26 cellular contexts compared by ENCODE assay signal in genomic region chr2:155958834-155959233, GRCh38.
A peak's percentile ranks its signal among the peaks of the same experiment; 100 is the strongest.
DNase-seq lines count a peak whose midpoint lies in the region; ATAC-seq, FAIRE-seq and TF ChIP-seq lines count a peak whose summit lies in the region.
"Had no signal": no experiment of that assay in that cellular context is flagged by ENCODE, and none has a peak within 500 bp of the region (broad histone marks: within the 10 kb centered on the region; RNA-seq: fewer than 3 reads in every experiment).

No MANE protein-coding gene starts in this region.

- no peak for TF ChIP-seq RAD21 in HepG2 (CRISPR knock-in tag; IDR thresholded peaks at IDR 0.05)

- no peak for FAIRE-seq in HepG2 (lab: Jason Lieb, UNC)
- FAIRE-seq: A204.1, GM12878, GM12892, GM18507 had no signal

- H3K4me1 ChIP-seq in HepG2 (ENCODE audit: insufficient read depth, low read length): no peaks in the 10 kb centered on the region
- no peaks in the 10 kb centered on the region for H3K4me1 ChIP-seq in right lobe of liver
- H3K4me1 ChIP-seq in neural progenitor cell: no peaks in the 10 kb centered on the region
- H3K4me1 ChIP-seq: BE2C, BLaER1 had no signal

- TF ChIP-seq POLR2A in HepG2 (IDR thresholded peaks at IDR 0.05; ENCODE audit: insufficient read depth in 1 of 2, low read depth in 2 of 2, low read length in 2 of 2): no peak
- no peak for TF ChIP-seq POLR2A in right lobe of liver (IDR thresholded peaks at IDR 0.05)

- 4% methylated on average over 2 of the region's 2 CpGs for WGBS in HepG2 (ENCODE audit: low lambda C conversion rate)
- 60% methylated on average over 2 of the region's 2 CpGs for WGBS in right lobe of liver (ENCODE audit: insufficient coverage, low coverage, low lambda C conversion rate, missing lambda C conversion rate)

- TF ChIP-seq EP300 in HepG2 (IDR thresholded peaks at IDR 0.05; ENCODE audit: low read depth in 2 of 2, low read length in 2 of 2) (no peak), HepG2 (CRISPR knock-in tag; IDR thresholded peaks at IDR 0.05; ENCODE audit: borderline replicate concordance) (no peak)

- H2AFZ ChIP-seq in HepG2 (ENCODE audit: low read length) (no peak overlapping the region), neural progenitor cell (replicated peaks) (no peak overlapping the region)

- no peak overlapping the region for H3K4me3 Mint-ChIP-seq in neural progenitor cell
- H3K4me3 Mint-ChIP-seq: CD14-positive monocyte; CD4-positive, alpha-beta memory T cell; CD4-positive, CD25-positive, alpha-beta regulatory T cell; CD8-positive, alpha-beta memory T cell had no signal

- ATAC-seq in HepG2 (no peak), right lobe of liver (no peak)
- ATAC-seq: GM12878 had no signal

- TF ChIP-seq CTCF in HepG2 (CRISPR knock-in tag; IDR thresholded peaks at IDR 0.05) (no peak), right lobe of liver (IDR thresholded peaks at IDR 0.05) (no peak), retinal pigment epithelial cell (conservative IDR thresholded peaks at IDR 0.05; ENCODE audit: low read depth, low read length) (no peak), neural progenitor cell (IDR thresholded peaks at IDR 0.05) (no peak)

- H3K79me2 ChIP-seq in HepG2 (ENCODE audit: insufficient read depth, low read length) (no peaks in the 10 kb centered on the region), neural progenitor cell (ENCODE audit: low read depth) (no peaks in the 10 kb centered on the region)

- peaks cover 3% of the 10 kb centered on the region for H3K4me1 Mint-ChIP-seq in neural progenitor cell
- H3K4me1 Mint-ChIP-seq: CD14-positive monocyte; CD4-positive, alpha-beta memory T cell; CD4-positive, CD25-positive, alpha-beta regulatory T cell; CD8-positive, alpha-beta memory T cell had no signal

- no peak overlapping the region for H3K4me3 ChIP-seq in HepG2 (replicated peaks in 1 of 3; ENCODE audit: insufficient read depth in 1 of 3, low read depth in 2 of 3, low read length in 3 of 3)
- H3K4me3 ChIP-seq in right lobe of liver: no peak overlapping the region
- no peak overlapping the region for H3K4me3 ChIP-seq in retinal pigment epithelial cell (ENCODE audit: low read length)
- H3K4me3 ChIP-seq in neural progenitor cell: no peak overlapping the region
- H3K4me3 ChIP-seq: BLaER1, GM12878 had no signal

- no peaks in the 10 kb centered on the region for H3K36me3 ChIP-seq in HepG2 (replicated peaks in 1 of 2; ENCODE audit: control insufficient read depth in 1 of 2, insufficient read depth in 2 of 2, low read length in 2 of 2)
- no peaks in the 10 kb centered on the region for H3K36me3 ChIP-seq in right lobe of liver
- no peaks in the 10 kb centered on the region for H3K36me3 ChIP-seq in neural progenitor cell
- H3K36me3 ChIP-seq: BE2C, BLaER1 had no signal

- no peak overlapping the region for H3K4me2 ChIP-seq in HepG2 (ENCODE audit: low read depth, low read length)
- no peak overlapping the region for H3K4me2 ChIP-seq in neural progenitor cell
- H3K4me2 ChIP-seq: BLaER1 had no signal

- H3K27me3 ChIP-seq in HepG2 (ENCODE audit: control insufficient read depth in 1 of 2, insufficient read depth in 2 of 2, low read length in 2 of 2) (no peaks in the 10 kb centered on the region), right lobe of liver (no peaks in the 10 kb centered on the region), neural progenitor cell (no peaks in the 10 kb centered on the region)
- H3K27me3 ChIP-seq: BE2C, BLaER1 had no signal

- H3K27ac ChIP-seq in HepG2 (ENCODE audit: extremely low read length, insufficient read depth, low read length) (no peak overlapping the region), right lobe of liver (no peak overlapping the region), neural progenitor cell (no peak overlapping the region)
- H3K27ac ChIP-seq: BLaER1 had no signal

- H3K9me3 ChIP-seq in HepG2 (ENCODE audit: low read length) (no peaks in the 10 kb centered on the region), right lobe of liver (no peaks in the 10 kb centered on the region), neural progenitor cell (ENCODE audit: low read depth) (no peaks in the 10 kb centered on the region)
- H3K9me3 ChIP-seq: BE2C, BLaER1 had no signal

- no peak for DNase-seq in HepG2 (ENCODE audit: low spot score)
- DNase-seq in right lobe of liver: no peak
- DNase-seq in retinal pigment epithelial cell (ENCODE audit: low read depth): peak; percentile 64
- DNase-seq in SKM-1 (lab: John Stamatoyannopoulos, UW; ENCODE audit: unreplicated experiment): no peak
- no peak for DNase-seq in neural progenitor cell (ENCODE audit: low spot score)
- DNase-seq: 8988T; ACHN; BE2C; C1 segment of cervical spinal cord; CD4-positive, alpha-beta memory T cell; CD4-positive, CD25-positive, alpha-beta regulatory T cell; CD8-positive, alpha-beta memory T cell; COR-L47; DMS 273 treated with DMSO at 0.1 percent for 48 hours; DMS153; DMS53; DMS79; DND-41; EL; GDM1 had no signal

- intact Hi-C loops in HepG2 (cut with micrococcal nuclease; ENCODE audit: unreplicated experiment): no loop called here
- intact Hi-C loops in right lobe of liver (cut with DNase I): no loop called here

- H3K9ac ChIP-seq in HepG2 (ENCODE audit: insufficient read depth, low read depth, low read length) (no peak overlapping the region), neural progenitor cell (no peak overlapping the region)
- H3K9ac ChIP-seq: BLaER1 had no signal

- CTCF ChIA-PET in HepG2 (lab: Yijun Ruan, JAX; ENCODE audit: low intra/inter-chr PET ratio, low total read pairs): no interaction called here

- in situ Hi-C loops in HepG2 (cut with HindIII; ENCODE audit: extremely low pct_ligation_motif_present, low pct_unique_long_range_greater_than_20kb): no loop called here

- no TSS peak for BruUV-seq in HepG2 (replicated peaks; lab: Mats Ljungman, UMichigan)

- no peaks in the 10 kb centered on the region for H3F3A ChIP-seq in neural progenitor cell (ENCODE audit: low read depth)

- H3K36me3 Mint-ChIP-seq in neural progenitor cell: no peaks in the 10 kb centered on the region
- H3K36me3 Mint-ChIP-seq: CD14-positive monocyte; CD4-positive, alpha-beta memory T cell; CD4-positive, CD25-positive, alpha-beta regulatory T cell; CD8-positive, alpha-beta memory T cell had no signal

- no peaks in the 10 kb centered on the region for H3K27me3 Mint-ChIP-seq in neural progenitor cell (ENCODE audit: insufficient read depth, low read depth)
- H3K27me3 Mint-ChIP-seq: CD4-positive, alpha-beta memory T cell; CD4-positive, CD25-positive, alpha-beta regulatory T cell; CD8-positive, alpha-beta memory T cell had no signal

- H4K20me1 ChIP-seq in HepG2 (ENCODE audit: insufficient read depth, low read length): no peaks in the 10 kb centered on the region
- H4K20me1 ChIP-seq in neural progenitor cell (ENCODE audit: low read depth): no peaks in the 10 kb centered on the region
- H4K20me1 ChIP-seq: BLaER1 had no signal

- H3K27ac Mint-ChIP-seq in neural progenitor cell: no peak overlapping the region
- H3K27ac Mint-ChIP-seq: CD14-positive monocyte; CD4-positive, alpha-beta memory T cell; CD4-positive, CD25-positive, alpha-beta regulatory T cell; CD8-positive, alpha-beta memory T cell had no signal

- POLR2A ChIA-PET in HepG2 (lab: Yijun Ruan, JAX): no interaction called here

- no peaks in the 10 kb centered on the region for H3K9me3 Mint-ChIP-seq in neural progenitor cell
- H3K9me3 Mint-ChIP-seq: CD4-positive, alpha-beta memory T cell; CD4-positive, CD25-positive, alpha-beta regulatory T cell; CD8-positive, alpha-beta memory T cell had no signal

TF ChIP-seq in HepG2, 621 proteins besides CTCF, POLR2A, EP300 and RAD21:
- no peak for TF ChIP-seq KLF9 (CRISPR knock-in tag; IDR thresholded peaks at IDR 0.05; ENCODE audit: low read depth)
- no peak for TF ChIP-seq KLF6 (CRISPR knock-in tag; IDR thresholded peaks at IDR 0.05)
- 0 out of 2 replicates have a peak, but pooled peaks have one; percentile 24 for TF ChIP-seq MAFF (IDR thresholded peaks at IDR 0.05; ENCODE audit: low read depth, low read length)
- TF ChIP-seq MAFK (conservative IDR thresholded peaks at IDR 0.05 in 1 of 2, IDR thresholded peaks at IDR 0.05 in 1 of 2; ENCODE audit: low read length in 2 of 2): peak in 1 of 2 experiments; percentile 50; a peak in 2 of 4 replicates
- TF ChIP-seq SRSF9 (IDR thresholded peaks at IDR 0.05; ENCODE audit: borderline replicate concordance, insufficient read depth, low read depth, low read length, poor library complexity, severe bottlenecking): no peak
